8 cellular contexts compared by ENCODE assay signal in genomic region chr17:2401426-2402221, GRCh38. TPM values are rescaled to one million over a fixed set of nuclear protein-coding genes. Genes with fewer than 3 reads are reported as not detected.
DNase-seq lines count a peak whose midpoint lies in the region; ATAC-seq lines count a peak whose summit lies in the region.

No MANE protein-coding gene starts in this region.

- DNase-seq in AG08395 (ENCODE audit: low spot score) (peak; percentile 92), NCI-H446 treated with DMSO at 0.1 percent for 48 hours (lab: John Stamatoyannopoulos, UW) (peak; percentile 97), cerebellum (ENCODE audit: low spot score) (peak; percentile 94), islet precursor cell (peak; percentile 100)
- DNase-seq in activated CD4-positive, alpha-beta T cell treated with anti-CD3 and anti-CD28 coated beads for 1 hour, result peak; percentile 98
- DNase-seq in stimulated activated CD4-positive, alpha-beta T cell treated with anti-CD3 and anti-CD28 coated beads, Interleukin-12 subunit alpha, Interleukin-12 subunit beta, amount 100 ng/mL, for 4 hours, result peak; percentile 99

- peak; percentile 54 for ATAC-seq in GM19035 (IDR thresholded peaks at IDR 0.05; ENCODE audit: unreplicated experiment)
- peak; percentile 39 for ATAC-seq in HG03342 (IDR thresholded peaks at IDR 0.05; ENCODE audit: unreplicated experiment)

RNA-seq across cellular contexts. Expression of gene MNT, which starts 0.8 kb away (rescaled TPM):
- total RNA-seq in cerebellum, result 8.3 TPM

Comparison
In these comparisons a context has a peak if more than half of its experiments do, and no peak if none do; other contexts are left out.
1. Peak in every context shown above with its lines: DNase-seq and ATAC-seq.